22 cellular contexts compared by ENCODE assay signal in genomic region chr19:2735374-2735773, GRCh38. TPM values are rescaled to one million over a fixed set of nuclear protein-coding genes. Genes with fewer than 3 reads are reported as not detected.
"Had no signal": no experiment of that assay in that cellular context is flagged by ENCODE, and none has a peak within 500 bp of the region (broad histone marks: within the 10 kb centered on the region; RNA-seq: fewer than 3 reads in every experiment).

No MANE protein-coding gene starts in this region.

- DNase-seq: IMR-90, Kasumi-1, MV-4-11, NCI-H1048, NCI-H1105, NCI-H1417, NCI-H1436 treated with DMSO at 0.1 percent for 48 hours, NCI-H1694, NCI-H187 treated with DMSO at 0.1 percent for 48 hours, NCI-H2029 treated with DMSO at 0.1 percent for 48 hours, NCI-H2171 treated with DMSO at 0.1 percent for 48 hours, NCI-H345, NCI-H524, NCI-H526 treated with DMSO at 0.1 percent for 48 hours, NCI-H748 treated with DMSO at 0.1 percent for 48 hours, Right ventricle myocardium superior, RPMI8226, T-cell had no signal

- ATAC-seq: HepG2, T-cell had no signal

- H3K4me2 ChIP-seq: KMS-11 had no signal

- H3K9ac ChIP-seq: KMS-11 had no signal

- H3K4me3 Mint-ChIP-seq: T-cell had no signal

- H3K27ac Mint-ChIP-seq: T-cell had no signal

- H3K9me3 Mint-ChIP-seq: T-cell had no signal

RNA-seq across cellular contexts. Expression of gene DIRAS1, which starts 14.2 kb away (rescaled TPM):
- total RNA-seq: HT1080 had no signal

RNA-seq across cellular contexts. Expression of gene GNG7, which starts 32.9 kb away (rescaled TPM):
- total RNA-seq: HT1080, NCI-H460 had no signal
